ENCODE assay signal across 9 cellular contexts in the genomic region with DNA sequence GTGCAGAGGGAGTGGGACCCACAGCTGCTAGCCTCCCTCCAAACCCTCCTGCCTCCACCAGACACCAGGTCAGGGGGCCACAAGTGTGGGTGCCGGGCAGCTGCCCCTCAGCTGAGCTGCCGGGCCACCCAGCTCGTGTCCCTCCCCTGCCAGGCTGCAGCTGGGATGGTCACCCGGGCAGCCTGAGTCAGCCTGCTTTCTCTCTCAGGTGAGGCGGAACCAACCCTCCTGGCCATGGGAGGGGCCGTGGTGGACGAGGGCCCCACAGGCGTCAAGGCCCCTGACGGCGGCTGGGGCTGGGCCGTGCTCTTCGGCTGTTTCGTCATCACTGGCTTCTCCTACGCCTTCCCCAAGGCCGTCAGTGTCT. TPM values are rescaled to one million over a fixed set of nuclear protein-coding genes. Genes with fewer than 3 reads are reported as not detected.
DNase-seq lines count a peak whose midpoint lies in the region; TF ChIP-seq lines count a peak whose summit lies in the region.
"Had no signal": no experiment of that assay in that cellular context is flagged by ENCODE, and none has a peak within 500 bp of the region (broad histone marks: within the 10 kb centered on the region; RNA-seq: fewer than 3 reads in every experiment).

No MANE protein-coding gene starts in this region.

- H3K27ac ChIP-seq in left ventricle myocardium inferior (replicated peaks): no peak overlapping the region
- H3K27ac ChIP-seq in right atrium auricular region: peak overlapping the region in 1 of 2 donors; percentile 10
- H3K27ac ChIP-seq in uterus: peak overlapping the region; percentile 52 to 59
- no peak overlapping the region for H3K27ac ChIP-seq in coronary artery

- intact Hi-C loops in left ventricle myocardium inferior (cut with micrococcal nuclease): loop anchor here (10.0 kb wide), 1 partner anchor 89 kb away; no protein-coding TSS in a partner anchor
- intact Hi-C loops in uterus (cut with DNase I; ENCODE audit: low total_unique reads): loop anchor here (10.0 kb wide), 1 partner anchor 89 kb away; no protein-coding TSS in a partner anchor

- TF ChIP-seq POLR2A in uterus (IDR thresholded peaks at IDR 0.05): no peak

- H3K36me3 ChIP-seq in left ventricle myocardium inferior (peaks cover 22% of the 10 kb centered on the region), right atrium auricular region (peaks cover 3% of the 10 kb centered on the region), uterus (no peaks in the 10 kb centered on the region)

- H3K4me3 ChIP-seq in left ventricle myocardium inferior (no peak overlapping the region), right atrium auricular region (no peak overlapping the region), uterus (no peak overlapping the region), coronary artery (no peak overlapping the region)

- TF ChIP-seq CTCF in left ventricle myocardium inferior (IDR thresholded peaks at IDR 0.05; ENCODE audit: borderline replicate concordance): no peak
- no peak for TF ChIP-seq CTCF in right atrium auricular region (IDR thresholded peaks at IDR 0.05)
- no peak for TF ChIP-seq CTCF in uterus (IDR thresholded peaks at IDR 0.05)
- TF ChIP-seq CTCF in coronary artery (IDR thresholded peaks at IDR 0.05): no peak

- H3K4me1 ChIP-seq in left ventricle myocardium inferior (peaks cover 82% of the 10 kb centered on the region), right atrium auricular region (peaks cover 0 to 74% of the 10 kb centered on the region in 2 donors), uterus (peaks cover 4 to 43% of the 10 kb centered on the region in 2 donors)

- DNase-seq in left ventricle myocardium inferior (peak; percentile 11), right atrium auricular region (ENCODE audit: low spot score) (no peak), amniotic epithelial cell (ENCODE audit: low read depth) (peak; percentile 68), myocyte (ENCODE audit: low read depth) (peak; percentile 41), uterus (no peak), NCI-H187 (lab: John Stamatoyannopoulos, UW) (no peak), cerebellum (ENCODE audit: low spot score) (no peak), coronary artery (ENCODE audit: low spot score) (no peak)

- H3K27me3 ChIP-seq in left ventricle myocardium inferior (ENCODE audit: low read depth): no peaks in the 10 kb centered on the region
- H3K27me3 ChIP-seq in right atrium auricular region: no peaks in the 10 kb centered on the region
- H3K27me3 ChIP-seq in uterus: no peaks in the 10 kb centered on the region

- H3K9me3 ChIP-seq in left ventricle myocardium inferior (replicated peaks): no peaks in the 10 kb centered on the region
- no peaks in the 10 kb centered on the region for H3K9me3 ChIP-seq in right atrium auricular region
- H3K9me3 ChIP-seq in uterus: no peaks in the 10 kb centered on the region
- H3K9me3 ChIP-seq: Caco-2 had no signal

RNA-seq across cellular contexts. Expression of a gene that starts 6.9 kb away (rescaled TPM):
- total RNA-seq in left ventricle myocardium inferior (8.5 TPM), right atrium auricular region (10 to 100 TPM in 1 of 2 donors, 1 to 10 TPM in 1; 5.0 to 19.5 TPM), myocyte (94.9 and 164 TPM in 2 replicates), uterus (10 to 100 TPM in 2 of 4 donors, 1 to 10 TPM in 2; 1.5 to 28.6 (median 12.2) TPM), cerebellum (3.7 TPM)
- 261 TPM for polyA plus RNA-seq in myocyte (2012)

RNA-seq across cellular contexts. Expression of a gene that starts 23.1 kb away (rescaled TPM):
- 8.1 TPM for total RNA-seq in left ventricle myocardium inferior
- 1 to 10 TPM; 5.1 to 7.4 TPM for total RNA-seq in right atrium auricular region
- total RNA-seq in myocyte: 7.9 and 11.3 TPM in 2 replicates
- polyA plus RNA-seq in myocyte (2012): 25.5 TPM
- 10 to 100 TPM in 2 of 4 donors, 1 to 10 TPM in 2; 4.4 to 88.2 (median 17.6) TPM for total RNA-seq in uterus
- 39.6 TPM for total RNA-seq in cerebellum

RNA-seq across cellular contexts. Expression of a gene that starts 37.7 kb away (rescaled TPM):
- total RNA-seq in left ventricle myocardium inferior (61.8 TPM), right atrium auricular region (10 to 100 TPM; 31.3 to 32.9 TPM), myocyte (29.0 and 37.1 TPM in 2 replicates), uterus (100 to 1,000 TPM in 1 of 4 donors, 10 to 100 TPM in 3; 16.5 to 173 (median 44.6) TPM), cerebellum (45.1 TPM)
- 106 TPM for polyA plus RNA-seq in myocyte (2012)

Comparison
In these comparisons a context has a peak if more than half of its experiments do, and no peak if none do; other contexts are left out.
1. DNase-seq: peak in left ventricle myocardium inferior (single experiment), amniotic epithelial cell (single experiment) and myocyte (single experiment); none in right atrium auricular region (single experiment), uterus (0 of 2), NCI-H187 (0 of 2), cerebellum (single experiment) and coronary artery (single experiment).
2. H3K27ac ChIP-seq: peak in uterus (2 of 2); none in left ventricle myocardium inferior (single experiment) and coronary artery (0 of 2).